ENCODE assay signal across 1 cellular context in the genomic region with DNA sequence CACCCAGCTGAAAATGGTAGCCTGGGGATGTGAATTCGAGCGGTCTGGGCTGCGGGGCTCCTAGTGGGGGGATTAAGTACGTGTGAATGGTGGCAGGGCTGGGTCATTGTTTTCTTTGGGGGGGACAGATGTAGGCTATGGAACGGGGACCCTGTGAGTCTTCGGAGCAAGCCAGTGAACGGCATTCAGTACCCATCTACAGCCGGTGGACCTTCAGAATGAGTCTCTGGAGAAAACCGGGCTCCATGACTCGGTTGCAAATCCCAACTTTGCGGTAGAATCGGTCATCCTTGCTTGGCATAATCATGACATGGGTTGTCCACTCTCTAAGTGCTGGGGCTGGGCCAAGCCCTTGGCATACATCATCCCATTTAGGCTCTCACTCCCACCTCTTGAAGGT.
TF ChIP-seq lines count a peak whose summit lies in the region.

No MANE protein-coding gene starts in this region.

TF ChIP-seq in H1, 55 proteins besides CTCF, POLR2A, EP300 and RAD21:
- TF ChIP-seq KDM4A (IDR thresholded peaks at IDR 0.05; ENCODE audit: low read depth, low read length, severe bottlenecking) (peak; percentile 3), CREB1 (IDR thresholded peaks at IDR 0.05) (no peak), TEAD4 (IDR thresholded peaks at IDR 0.05; ENCODE audit: low read depth, low read length) (no peak), BACH1 (IDR thresholded peaks at IDR 0.05; ENCODE audit: low read length) (no peak)
- TF ChIP-seq, protein P1, sequence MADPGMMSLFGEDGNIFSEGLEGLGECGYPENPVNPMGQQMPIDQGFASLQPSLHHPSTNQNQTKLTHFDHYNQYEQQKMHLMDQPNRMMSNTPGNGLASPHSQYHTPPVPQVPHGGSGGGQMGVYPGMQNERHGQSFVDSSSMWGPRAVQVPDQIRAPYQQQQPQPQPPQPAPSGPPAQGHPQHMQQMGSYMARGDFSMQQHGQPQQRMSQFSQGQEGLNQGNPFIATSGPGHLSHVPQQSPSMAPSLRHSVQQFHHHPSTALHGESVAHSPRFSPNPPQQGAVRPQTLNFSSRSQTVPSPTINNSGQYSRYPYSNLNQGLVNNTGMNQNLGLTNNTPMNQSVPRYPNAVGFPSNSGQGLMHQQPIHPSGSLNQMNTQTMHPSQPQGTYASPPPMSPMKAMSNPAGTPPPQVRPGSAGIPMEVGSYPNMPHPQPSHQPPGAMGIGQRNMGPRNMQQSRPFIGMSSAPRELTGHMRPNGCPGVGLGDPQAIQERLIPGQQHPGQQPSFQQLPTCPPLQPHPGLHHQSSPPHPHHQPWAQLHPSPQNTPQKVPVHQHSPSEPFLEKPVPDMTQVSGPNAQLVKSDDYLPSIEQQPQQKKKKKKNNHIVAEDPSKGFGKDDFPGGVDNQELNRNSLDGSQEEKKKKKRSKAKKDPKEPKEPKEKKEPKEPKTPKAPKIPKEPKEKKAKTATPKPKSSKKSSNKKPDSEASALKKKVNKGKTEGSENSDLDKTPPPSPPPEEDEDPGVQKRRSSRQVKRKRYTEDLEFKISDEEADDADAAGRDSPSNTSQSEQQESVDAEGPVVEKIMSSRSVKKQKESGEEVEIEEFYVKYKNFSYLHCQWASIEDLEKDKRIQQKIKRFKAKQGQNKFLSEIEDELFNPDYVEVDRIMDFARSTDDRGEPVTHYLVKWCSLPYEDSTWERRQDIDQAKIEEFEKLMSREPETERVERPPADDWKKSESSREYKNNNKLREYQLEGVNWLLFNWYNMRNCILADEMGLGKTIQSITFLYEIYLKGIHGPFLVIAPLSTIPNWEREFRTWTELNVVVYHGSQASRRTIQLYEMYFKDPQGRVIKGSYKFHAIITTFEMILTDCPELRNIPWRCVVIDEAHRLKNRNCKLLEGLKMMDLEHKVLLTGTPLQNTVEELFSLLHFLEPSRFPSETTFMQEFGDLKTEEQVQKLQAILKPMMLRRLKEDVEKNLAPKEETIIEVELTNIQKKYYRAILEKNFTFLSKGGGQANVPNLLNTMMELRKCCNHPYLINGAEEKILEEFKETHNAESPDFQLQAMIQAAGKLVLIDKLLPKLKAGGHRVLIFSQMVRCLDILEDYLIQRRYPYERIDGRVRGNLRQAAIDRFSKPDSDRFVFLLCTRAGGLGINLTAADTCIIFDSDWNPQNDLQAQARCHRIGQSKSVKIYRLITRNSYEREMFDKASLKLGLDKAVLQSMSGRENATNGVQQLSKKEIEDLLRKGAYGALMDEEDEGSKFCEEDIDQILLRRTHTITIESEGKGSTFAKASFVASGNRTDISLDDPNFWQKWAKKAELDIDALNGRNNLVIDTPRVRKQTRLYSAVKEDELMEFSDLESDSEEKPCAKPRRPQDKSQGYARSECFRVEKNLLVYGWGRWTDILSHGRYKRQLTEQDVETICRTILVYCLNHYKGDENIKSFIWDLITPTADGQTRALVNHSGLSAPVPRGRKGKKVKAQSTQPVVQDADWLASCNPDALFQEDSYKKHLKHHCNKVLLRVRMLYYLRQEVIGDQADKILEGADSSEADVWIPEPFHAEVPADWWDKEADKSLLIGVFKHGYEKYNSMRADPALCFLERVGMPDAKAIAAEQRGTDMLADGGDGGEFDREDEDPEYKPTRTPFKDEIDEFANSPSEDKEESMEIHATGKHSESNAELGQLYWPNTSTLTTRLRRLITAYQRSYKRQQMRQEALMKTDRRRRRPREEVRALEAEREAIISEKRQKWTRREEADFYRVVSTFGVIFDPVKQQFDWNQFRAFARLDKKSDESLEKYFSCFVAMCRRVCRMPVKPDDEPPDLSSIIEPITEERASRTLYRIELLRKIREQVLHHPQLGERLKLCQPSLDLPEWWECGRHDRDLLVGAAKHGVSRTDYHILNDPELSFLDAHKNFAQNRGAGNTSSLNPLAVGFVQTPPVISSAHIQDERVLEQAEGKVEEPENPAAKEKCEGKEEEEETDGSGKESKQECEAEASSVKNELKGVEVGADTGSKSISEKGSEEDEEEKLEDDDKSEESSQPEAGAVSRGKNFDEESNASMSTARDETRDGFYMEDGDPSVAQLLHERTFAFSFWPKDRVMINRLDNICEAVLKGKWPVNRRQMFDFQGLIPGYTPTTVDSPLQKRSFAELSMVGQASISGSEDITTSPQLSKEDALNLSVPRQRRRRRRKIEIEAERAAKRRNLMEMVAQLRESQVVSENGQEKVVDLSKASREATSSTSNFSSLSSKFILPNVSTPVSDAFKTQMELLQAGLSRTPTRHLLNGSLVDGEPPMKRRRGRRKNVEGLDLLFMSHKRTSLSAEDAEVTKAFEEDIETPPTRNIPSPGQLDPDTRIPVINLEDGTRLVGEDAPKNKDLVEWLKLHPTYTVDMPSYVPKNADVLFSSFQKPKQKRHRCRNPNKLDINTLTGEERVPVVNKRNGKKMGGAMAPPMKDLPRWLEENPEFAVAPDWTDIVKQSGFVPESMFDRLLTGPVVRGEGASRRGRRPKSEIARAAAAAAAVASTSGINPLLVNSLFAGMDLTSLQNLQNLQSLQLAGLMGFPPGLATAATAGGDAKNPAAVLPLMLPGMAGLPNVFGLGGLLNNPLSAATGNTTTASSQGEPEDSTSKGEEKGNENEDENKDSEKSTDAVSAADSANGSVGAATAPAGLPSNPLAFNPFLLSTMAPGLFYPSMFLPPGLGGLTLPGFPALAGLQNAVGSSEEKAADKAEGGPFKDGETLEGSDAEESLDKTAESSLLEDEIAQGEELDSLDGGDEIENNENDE (IDR thresholded peaks at IDR 0.05; ENCODE audit: insufficient replicate concordance, low read length): no peak
